8 cellular contexts compared by ENCODE assay signal in the genomic region with DNA sequence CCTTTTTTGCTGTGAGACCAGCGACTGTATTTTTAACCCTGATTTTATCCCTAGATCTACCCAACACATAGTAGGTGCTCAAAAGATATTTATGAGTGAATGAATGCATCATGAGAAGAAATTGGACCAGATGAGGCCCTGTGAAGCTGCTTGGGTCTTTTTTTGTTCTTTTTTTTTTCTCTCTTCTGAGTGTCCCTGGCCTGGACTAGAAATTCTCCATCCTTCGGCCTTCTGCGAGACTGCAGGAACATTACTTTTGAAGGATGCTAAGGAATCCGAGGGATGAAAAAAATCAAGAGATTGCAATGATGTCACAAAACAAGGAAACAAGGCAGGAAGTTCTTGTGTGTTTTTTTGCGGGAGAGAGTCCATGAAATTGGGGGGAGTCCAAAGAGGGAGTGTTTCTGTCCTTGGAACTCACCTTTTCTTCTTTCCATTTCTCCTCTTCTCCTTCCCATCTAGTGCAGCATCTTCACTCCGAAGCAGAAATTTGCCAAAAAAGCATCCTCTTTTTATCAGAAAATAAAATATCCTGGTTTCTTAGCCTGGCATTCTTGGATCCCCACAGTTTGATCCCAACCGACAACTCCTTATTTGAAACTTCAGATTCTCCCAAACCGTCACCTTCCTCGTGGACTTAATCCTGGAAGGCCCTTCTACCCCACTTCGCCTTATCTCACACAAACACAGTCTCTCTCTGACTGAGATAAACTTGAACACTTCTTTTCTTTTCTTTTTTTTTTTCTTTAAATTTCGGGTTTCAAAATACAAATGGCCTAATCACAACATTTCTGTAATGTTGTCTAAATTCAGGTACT.
A peak's percentile ranks its signal among the peaks of the same experiment; 100 is the strongest.
DNase-seq lines count a peak whose midpoint lies in the region; ATAC-seq and TF ChIP-seq lines count a peak whose summit lies in the region.

No MANE protein-coding gene starts in this region.

- H3K4me2 ChIP-seq in OCI-LY3 (ENCODE audit: low read length) = peak overlapping the region; percentile 71

- peak overlapping the region; percentile 81 for H3K4me3 ChIP-seq in OCI-LY3 (ENCODE audit: low read length)

- H3K36me3 ChIP-seq in OCI-LY3 (replicated peaks; ENCODE audit: low read depth, low read length) = peaks cover 4% of the 10 kb centered on the region

- H3K4me1 ChIP-seq in OCI-LY3 (ENCODE audit: low read length) = peaks cover 30% of the 10 kb centered on the region

- H3K36me3 Mint-ChIP-seq in dendritic cell treated with granulocyte-macrophage colony-stimulating factor and Interleukin-4, amounts not matched to agents 40 ng/mL and 50 ng/mL, for 4 days (ENCODE audit: low read depth) = peaks cover 27% of the 10 kb centered on the region

- peak overlapping the region; percentile 89 for H3K4me3 Mint-ChIP-seq in dendritic cell treated with granulocyte-macrophage colony-stimulating factor and Interleukin-4, amounts not matched to agents 40 ng/mL and 50 ng/mL, for 4 days

- peaks cover 35% of the 10 kb centered on the region for H3K4me1 Mint-ChIP-seq in dendritic cell treated with granulocyte-macrophage colony-stimulating factor and Interleukin-4, amounts not matched to agents 40 ng/mL and 50 ng/mL, for 4 days (ENCODE audit: low read depth)

- peak overlapping the region; percentile 65 for H2AFZ ChIP-seq in OCI-LY3 (ENCODE audit: low read depth, low read length)

- no peaks in the 10 kb centered on the region for H3K9me3 ChIP-seq in OCI-LY3 (ENCODE audit: insufficient read depth, low read length)

- no peaks in the 10 kb centered on the region for H3K27me3 ChIP-seq in OCI-LY3 (ENCODE audit: low read depth, low read length)

- intact Hi-C loops in dendritic cell treated with granulocyte-macrophage colony-stimulating factor and Interleukin-4, amounts not matched to agents 40 ng/mL and 50 ng/mL, for 4 days (cut with micrococcal nuclease) = loop anchor here (1.0 kb wide), 1 partner anchor 49 kb away; no protein-coding TSS in a partner anchor

- H3K9ac ChIP-seq in OCI-LY3 (ENCODE audit: low read length) = peak overlapping the region; percentile 79

- DNase-seq in midbrain (lab: John Stamatoyannopoulos, UW) = peak; percentile 48
- no peak for DNase-seq in NCI-H2081 (lab: John Stamatoyannopoulos, UW)
- DNase-seq in central memory CD4-positive, alpha-beta T cell = no peak
- DNase-seq in NOMO-1 (lab: John Stamatoyannopoulos, UW; ENCODE audit: unreplicated experiment in 2 of 2) = no peak
- DNase-seq in SIG-M5 treated with dmso at 0.1 percent for 504 hours (lab: John Stamatoyannopoulos, UW; ENCODE audit: unreplicated experiment) = no peak

- peak overlapping the region; percentile 33 for H3K27ac ChIP-seq in OCI-LY3 (ENCODE audit: low read length)

- peaks cover 2% of the 10 kb centered on the region for H3K27me3 Mint-ChIP-seq in dendritic cell treated with granulocyte-macrophage colony-stimulating factor and Interleukin-4, amounts not matched to agents 40 ng/mL and 50 ng/mL, for 4 days

- H3K9me3 Mint-ChIP-seq in dendritic cell treated with granulocyte-macrophage colony-stimulating factor and Interleukin-4, amounts not matched to agents 40 ng/mL and 50 ng/mL, for 4 days = no peaks in the 10 kb centered on the region

- H3K27ac Mint-ChIP-seq in dendritic cell treated with granulocyte-macrophage colony-stimulating factor and Interleukin-4, amounts not matched to agents 40 ng/mL and 50 ng/mL, for 4 days = peak overlapping the region; percentile 97

- H3K79me2 ChIP-seq in OCI-LY3 (ENCODE audit: low read length) = peaks cover 25% of the 10 kb centered on the region

- peaks cover 6% of the 10 kb centered on the region; the same call in 1 of the 2 replicates for H4K20me1 ChIP-seq in OCI-LY3 (ENCODE audit: insufficient read depth, low read length)

- peak; percentile 2 for ATAC-seq in GM18498 (IDR thresholded peaks at IDR 0.05; ENCODE audit: unreplicated experiment)

- TF ChIP-seq CTCF in OCI-LY3 (IDR thresholded peaks at IDR 0.05; ENCODE audit: low read depth, low read length) = no peak
